6 cellular contexts compared by ENCODE assay signal in genomic region chr10:4119107-4119506, GRCh38.
"Had no signal": no experiment of that assay in that cellular context is flagged by ENCODE, and none has a peak within 500 bp of the region (broad histone marks: within the 10 kb centered on the region; RNA-seq: fewer than 3 reads in every experiment).

No MANE protein-coding gene starts in this region.

- H3K27ac Mint-ChIP-seq: IgD-negative memory B cell had no signal

- H3K27ac ChIP-seq: HL-60 had no signal

- DNase-seq: IMR-90, KBM-7 had no signal

- H3K27me3 Mint-ChIP-seq: IgD-negative memory B cell had no signal

- H3K4me3 ChIP-seq: K562 had no signal

- ATAC-seq: HepG2, K562 had no signal
